Comparison of ENCODE assay signal across 8 cellular contexts in the genomic region with DNA sequence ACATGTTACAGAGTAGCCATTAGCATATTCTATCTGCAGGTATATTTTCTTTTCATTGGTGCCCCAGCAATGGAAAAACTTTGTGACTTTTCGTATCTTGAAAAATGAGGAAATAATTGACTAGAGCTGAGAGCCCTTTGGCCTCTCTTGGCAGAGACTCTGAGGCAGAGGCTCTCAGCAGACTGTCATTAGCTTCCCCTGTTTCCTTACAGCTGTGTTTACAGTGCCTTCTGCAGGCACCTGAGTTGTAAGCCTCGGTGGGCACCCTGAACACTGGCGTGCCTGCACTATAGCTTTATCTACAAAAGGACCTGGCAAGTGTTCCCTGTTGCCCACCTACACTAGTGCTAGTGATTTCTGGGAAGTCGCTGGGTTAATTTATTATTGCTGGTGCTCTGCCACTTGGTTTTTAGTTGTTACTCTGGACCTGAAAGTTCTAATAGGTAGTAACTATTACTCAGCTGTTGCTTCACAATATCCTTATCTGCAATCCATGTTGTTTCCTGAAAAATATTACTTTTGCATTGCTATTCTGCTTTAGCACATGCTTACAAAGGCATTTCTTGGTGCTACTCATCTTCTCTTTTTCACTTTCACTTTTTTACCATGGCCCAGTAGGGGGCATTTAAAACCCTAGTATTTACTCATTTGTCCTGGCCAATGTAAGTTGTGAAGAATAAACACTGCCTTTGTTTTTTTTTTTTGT. TPM values are rescaled to one million over a fixed set of nuclear protein-coding genes. Genes with fewer than 3 reads are reported as not detected.
DNase-seq lines count a peak whose midpoint lies in the region; ATAC-seq, FAIRE-seq and TF ChIP-seq lines count a peak whose summit lies in the region.

No MANE protein-coding gene starts in this region.

- no peak for ATAC-seq in activated T-cell treated with anti-CD3 and anti-CD28 coated beads, Interleukin-2, amount 50 U/mL, for 4 hours
- ATAC-seq in HG03097 (IDR thresholded peaks at IDR 0.05; ENCODE audit: low FRiP score, unreplicated experiment) (peak; percentile 70), pancreas (peak in 3 of 4 donors; percentile 83 to 92 (median 85)), GM19455 (IDR thresholded peaks at IDR 0.05; ENCODE audit: unreplicated experiment) (no peak)
- peak; percentile 50 for ATAC-seq in activated CD8-positive, alpha-beta T cell treated with anti-CD3 and anti-CD28 coated beads for 36 hours

- no peak overlapping the region for H3K4me3 ChIP-seq in pancreas

- POLR2A ChIA-PET in activated CD8-positive, alpha-beta T cell treated with anti-CD3 and anti-CD28 coated beads for 36 hours (lab: Charles Lee) = interaction anchor here (1.0 to 1.9 kb wide), 6 partner anchors 10 to 39 kb away, joined by 3 to 8 read pairs (median 5); no protein-coding TSS in a partner anchor

- H3K9me3 Mint-ChIP-seq in activated T-cell treated with anti-CD3 and anti-CD28 coated beads, Interleukin-2, amount 50 U/mL, for 4 hours = no peaks in the 10 kb centered on the region
- no peaks in the 10 kb centered on the region for H3K9me3 Mint-ChIP-seq in activated CD8-positive, alpha-beta T cell treated with anti-CD3 and anti-CD28 coated beads for 36 hours

- H3K27ac ChIP-seq in pancreas = peak overlapping the region in 2 of 4 donors; percentile 15 to 41

- no peaks in the 10 kb centered on the region for H3K9me3 ChIP-seq in pancreas

- H3K36me3 Mint-ChIP-seq in activated T-cell treated with anti-CD3 and anti-CD28 coated beads, Interleukin-2, amount 50 U/mL, for 4 hours (ENCODE audit: insufficient read depth) = no peaks in the 10 kb centered on the region
- peaks cover 8% of the 10 kb centered on the region for H3K36me3 Mint-ChIP-seq in activated CD8-positive, alpha-beta T cell treated with anti-CD3 and anti-CD28 coated beads for 36 hours (ENCODE audit: low read depth)

- H3K4me1 Mint-ChIP-seq in activated T-cell treated with anti-CD3 and anti-CD28 coated beads, Interleukin-2, amount 50 U/mL, for 4 hours (ENCODE audit: low read depth) = peaks cover 46% of the 10 kb centered on the region
- H3K4me1 Mint-ChIP-seq in activated CD8-positive, alpha-beta T cell treated with anti-CD3 and anti-CD28 coated beads for 36 hours (ENCODE audit: low read depth) = peaks cover 51% of the 10 kb centered on the region

- peak overlapping the region; percentile 24 for H3K4me3 Mint-ChIP-seq in activated T-cell treated with anti-CD3 and anti-CD28 coated beads, Interleukin-2, amount 50 U/mL, for 4 hours
- peak overlapping the region; percentile 63 for H3K4me3 Mint-ChIP-seq in activated CD8-positive, alpha-beta T cell treated with anti-CD3 and anti-CD28 coated beads for 36 hours

- DNase-seq in activated T-cell treated with anti-CD3 and anti-CD28 coated beads, Interleukin-2, amount 50 U/mL, for 4 hours = no peak
- no peak for DNase-seq in activated T-cell treated with anti-CD3 and anti-CD28 coated beads, Interleukin-2, amount 50 U/mL, for 48 hours
- no peak for DNase-seq in activated CD8-positive, alpha-beta T cell treated with anti-CD3 and anti-CD28 coated beads for 36 hours
- DNase-seq in pancreas = peak in 1 of 6 donors; percentile 18
- DNase-seq in H4 (ENCODE audit: low spot score) = no peak
- DNase-seq in DMS153 treated with DMSO at 0.1 percent for 48 hours (lab: John Stamatoyannopoulos, UW; ENCODE audit: unreplicated experiment) = no peak

- H3K36me3 ChIP-seq in pancreas = no peaks in the 10 kb centered on the region

- peak; percentile 39 for TF ChIP-seq CTCF in activated CD8-positive, alpha-beta T cell treated with anti-CD3 and anti-CD28 coated beads for 36 hours (IDR thresholded peaks at IDR 0.05)
- no peak for TF ChIP-seq CTCF in pancreas (IDR thresholded peaks at IDR 0.05)

- H3K27me3 Mint-ChIP-seq in activated T-cell treated with anti-CD3 and anti-CD28 coated beads, Interleukin-2, amount 50 U/mL, for 4 hours (ENCODE audit: low read depth) = no peaks in the 10 kb centered on the region
- no peaks in the 10 kb centered on the region for H3K27me3 Mint-ChIP-seq in activated CD8-positive, alpha-beta T cell treated with anti-CD3 and anti-CD28 coated beads for 36 hours

- intact Hi-C loops in activated CD8-positive, alpha-beta T cell treated with anti-CD3 and anti-CD28 coated beads for 36 hours (cut with micrococcal nuclease) = no loop called here
- intact Hi-C loops in pancreas (cut with DNase I) = no loop called here

- WGBS in pancreas, 2 donors = 12 to 16% methylated on average over 4 of the region's 4 CpGs

- H3K27me3 ChIP-seq in pancreas = no peaks in the 10 kb centered on the region

- CTCF ChIA-PET in activated CD8-positive, alpha-beta T cell treated with anti-CD3 and anti-CD28 coated beads for 36 hours (lab: Charles Lee) = interaction anchor here (0.6 to 10.9 kb wide), 14 partner anchors 10 to 634 kb away, joined by 3 to 82 read pairs (median 4); no protein-coding TSS in a partner anchor

- FAIRE-seq in pancreas (lab: Jason Lieb, UNC) = no peak

- H3K27ac Mint-ChIP-seq in activated CD8-positive, alpha-beta T cell treated with anti-CD3 and anti-CD28 coated beads for 36 hours = peak overlapping the region; percentile 85

- peaks cover 0 to 3% (median 0%) of the 10 kb centered on the region in 3 donors for H3K4me1 ChIP-seq in pancreas

RNA-seq across cellular contexts. Expression of gene GPR171, which starts 7.8 kb away (rescaled TPM):
- 10 to 100 TPM; 72.2 to 85.8 (median 75.3) TPM for total RNA-seq in activated T-cell treated with anti-CD3 and anti-CD28 coated beads, Interleukin-2, amount 50 U/mL, for 4 hours
- total RNA-seq in activated CD8-positive, alpha-beta T cell treated with anti-CD3 and anti-CD28 coated beads for 36 hours = 100 to 1,000 TPM in 1 of 2 experiments, 10 to 100 TPM in 1; 91.8 to 101 TPM
- total RNA-seq in pancreas = under 1 TPM in 4 of 6 donors, not detected in 2; 0.13 to 0.92 (median 0.27) TPM
- polyA plus RNA-seq in pancreas = under 1 TPM; 0.12 to 0.15 TPM
- not detected in 2 replicates for total RNA-seq in H4 (2014; rRNA removed; shearing (Covaris generic))

Comparison
In these comparisons a context has a peak if more than half of its experiments do, and no peak if none do; other contexts are left out.
1. ATAC-seq: peak in HG03097 (single experiment), activated CD8-positive, alpha-beta T cell treated with anti-CD3 and anti-CD28 coated beads for 36 hours (single experiment) and pancreas (3 of 4); none in activated T-cell treated with anti-CD3 and anti-CD28 coated beads, Interleukin-2, amount 50 U/mL, for 4 hours (0 of 2) and GM19455 (single experiment).
2. RNA of gene GPR171, which starts 7.8 kb away (total RNA-seq): 91.8 to 101 TPM in activated CD8-positive, alpha-beta T cell treated with anti-CD3 and anti-CD28 coated beads for 36 hours and 72.2 to 85.8 TPM in activated T-cell treated with anti-CD3 and anti-CD28 coated beads, Interleukin-2, amount 50 U/mL, for 4 hours; 0.13 to 0.92 TPM in pancreas and not detected in H4; every median in the first group is over 10 times any median in the second.